26 cellular contexts compared by ENCODE assay signal in the genomic region with DNA sequence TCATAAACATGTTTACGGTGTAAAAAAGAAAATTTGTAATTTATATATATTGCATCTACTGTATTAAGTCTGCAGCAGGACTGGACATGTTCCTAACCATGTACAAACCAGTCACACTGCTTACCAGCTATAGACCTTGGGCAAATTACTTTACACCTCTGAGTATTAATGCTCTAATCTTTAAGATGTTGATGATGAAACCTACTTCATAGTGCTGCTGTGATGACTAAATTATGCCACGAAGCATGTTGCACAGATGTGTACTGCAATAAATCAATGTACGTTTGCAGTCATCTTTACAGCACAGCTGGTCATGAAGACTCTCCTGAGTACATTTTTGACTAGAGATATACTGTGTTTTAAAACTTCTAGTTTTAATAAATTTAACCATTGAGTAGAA. TPM values are rescaled to one million over a fixed set of nuclear protein-coding genes. Genes with fewer than 3 reads are reported as not detected.
DNase-seq lines count a peak whose midpoint lies in the region; ATAC-seq, FAIRE-seq and TF ChIP-seq lines count a peak whose summit lies in the region.
"Had no signal": no experiment of that assay in that cellular context is flagged by ENCODE, and none has a peak within 500 bp of the region (broad histone marks: within the 10 kb centered on the region; RNA-seq: fewer than 3 reads in every experiment).

No MANE protein-coding gene starts in this region.

- no peaks in the 10 kb centered on the region for H3K4me1 ChIP-seq in keratinocyte (ENCODE audit: control insufficient read depth, extremely low read depth, insufficient read depth, low read length)
- H3K4me1 ChIP-seq in lower lobe of right lung, result no peaks in the 10 kb centered on the region
- H3K4me1 ChIP-seq in suprapubic skin, result peaks cover 14% of the 10 kb centered on the region

- intact Hi-C loops in lower lobe of right lung (cut with DNase I), result no loop called here

- H3K9me3 ChIP-seq in keratinocyte (ENCODE audit: control insufficient read depth, low read depth, low read length), result no peaks in the 10 kb centered on the region
- no peaks in the 10 kb centered on the region for H3K9me3 ChIP-seq in lower lobe of right lung
- H3K9me3 ChIP-seq in suprapubic skin, result no peaks in the 10 kb centered on the region
- H3K9me3 ChIP-seq: BE2C, HAP-1 had no signal

- H3K27ac ChIP-seq in epithelial cell of prostate (no peak overlapping the region), keratinocyte (ENCODE audit: control insufficient read depth, insufficient read depth, low read length) (no peak overlapping the region), lower lobe of right lung (no peak overlapping the region), suprapubic skin (no peak overlapping the region)
- H3K27ac ChIP-seq: 22Rv1, PC-9 had no signal

- dilution Hi-C loops in keratinocyte (cut with MboI; ENCODE audit: extremely low pct_ligation_motif_present, low sequenced_read_pairs), result no loop called here

- 54% methylated on average over 3 of the region's 3 CpGs for WGBS in suprapubic skin

- no peak for FAIRE-seq in keratinocyte (lab: Jason Lieb, UNC)
- FAIRE-seq: G401.6, GM12878 had no signal

- no peaks in the 10 kb centered on the region for H4K20me1 ChIP-seq in keratinocyte (ENCODE audit: control insufficient read depth, extremely low read depth, insufficient read depth, low read length)

- no peak overlapping the region for H3K4me2 ChIP-seq in keratinocyte (ENCODE audit: control insufficient read depth, extremely low read depth, insufficient read depth, low read depth, low read length)
- H3K4me2 ChIP-seq: PC-9 had no signal

- no peaks in the 10 kb centered on the region for H3K36me3 ChIP-seq in keratinocyte (ENCODE audit: control insufficient read depth in 2 of 2, extremely low read depth in 1 of 2, insufficient read depth in 2 of 2, low read length in 2 of 2)
- H3K36me3 ChIP-seq in lower lobe of right lung, result no peaks in the 10 kb centered on the region
- H3K36me3 ChIP-seq in suprapubic skin, result no peaks in the 10 kb centered on the region
- H3K36me3 ChIP-seq: BE2C, HAP-1 had no signal

- H3K27me3 ChIP-seq in keratinocyte (ENCODE audit: control insufficient read depth, extremely low read depth, insufficient read depth, low read length), result no peaks in the 10 kb centered on the region
- no peaks in the 10 kb centered on the region for H3K27me3 ChIP-seq in lower lobe of right lung (ENCODE audit: low read depth)
- no peaks in the 10 kb centered on the region for H3K27me3 ChIP-seq in suprapubic skin
- H3K27me3 ChIP-seq: BE2C had no signal

- no peak for TF ChIP-seq EP300 in suprapubic skin (IDR thresholded peaks at IDR 0.05)

- no peak for TF ChIP-seq POLR2A in suprapubic skin (IDR thresholded peaks at IDR 0.05)

- H3K4me3 ChIP-seq in keratinocyte (ENCODE audit: control insufficient read depth in 2 of 3, extremely low read depth in 1 of 3, insufficient read depth in 2 of 3, low read depth in 1 of 3, low read length in 3 of 3) (no peak overlapping the region), lower lobe of right lung (no peak overlapping the region), suprapubic skin (no peak overlapping the region)
- H3K4me3 ChIP-seq: GM12878, HAP-1, PC-9 had no signal

- ATAC-seq in lower lobe of right lung, result no peak
- ATAC-seq: GM12878 had no signal

- DNase-seq in DMS 273 (lab: John Stamatoyannopoulos, UW; ENCODE audit: unreplicated experiment), result peak; percentile 51
- no peak for DNase-seq in DMS 273 treated with DMSO at 0.1 percent for 48 hours (lab: John Stamatoyannopoulos, UW)
- DNase-seq in epithelial cell of prostate (ENCODE audit: low read depth, low spot score), result peak; percentile 60
- peak; percentile 25 for DNase-seq in keratinocyte (ENCODE audit: low read depth, low spot score)
- no peak for DNase-seq in lower lobe of right lung
- no peak for DNase-seq in suprapubic skin (ENCODE audit: low spot score in 2 of 2)
- DNase-seq in SKM-1 treated with dmso at 0.1 percent for 144 hours (lab: John Stamatoyannopoulos, UW; ENCODE audit: unreplicated experiment), result no peak
- DNase-seq: BE2C; CD8-positive, alpha-beta memory T cell; GOT3; KBM-7; MM.1S; NCI-H1417; NCI-H1694; NCI-H2029 treated with DMSO at 0.1 percent for 48 hours; NCI-H446 treated with DMSO at 0.1 percent for 48 hours; PC-9; SHP77 had no signal

- H3K79me2 ChIP-seq in keratinocyte (ENCODE audit: control insufficient read depth, insufficient read depth, low read length), result no peaks in the 10 kb centered on the region

- H3K9me1 ChIP-seq in keratinocyte (ENCODE audit: control insufficient read depth, extremely low read depth, insufficient read depth, low read length), result no peaks in the 10 kb centered on the region

- TF ChIP-seq CTCF in keratinocyte (optimal IDR thresholded peaks at IDR 0.05 in 1 of 3, IDR thresholded peaks at IDR 0.05 in 1 of 3, conservative IDR thresholded peaks at IDR 0.05 in 1 of 3; ENCODE audit: extremely low read depth in 1 of 3, insufficient read depth in 2 of 3, low read length in 3 of 3) (no peak), lower lobe of right lung (IDR thresholded peaks at IDR 0.05) (no peak), suprapubic skin (IDR thresholded peaks at IDR 0.05) (no peak)

- H3K9ac ChIP-seq in keratinocyte (ENCODE audit: control insufficient read depth, extremely low read depth, insufficient read depth, low read length), result no peak overlapping the region

- no peak overlapping the region for H2AFZ ChIP-seq in keratinocyte (ENCODE audit: control insufficient read depth, low read length)
- H2AFZ ChIP-seq: PC-9 had no signal

RNA-seq across cellular contexts. Expression of a gene that starts 42.6 kb away (rescaled TPM):
- 0.19 to 0.67 TPM (median 0.55 TPM) in 3 replicates for polyA plus RNA-seq in keratinocyte
- polyA plus RNA-seq in keratinocyte (2011; ENCODE audit: low read depth), result 1.5 TPM
- 0.39 and 0.49 TPM in 2 replicates for polyA plus RNA-seq in keratinocyte (2011; cell fraction: cytosol; rRNA removed)
- 0.39 and 0.49 TPM in 2 replicates for polyA plus RNA-seq in keratinocyte (2011; cell fraction: nucleus; rRNA removed)
- 0.17 and 0.58 TPM in 2 replicates for polyA plus RNA-seq in keratinocyte (2012; ENCODE audit: low replicate concordance)
- 0.39 to 1.8 TPM (median 1.1 TPM) in 3 replicates for polyA minus RNA-seq in keratinocyte
- 1.5 TPM for polyA minus RNA-seq in keratinocyte (2011; cell fraction: cytosol; rRNA and poly(A)+ RNA removed)
- 1.1 and 5.7 TPM in 2 replicates for polyA minus RNA-seq in keratinocyte (2011; cell fraction: nucleus; rRNA and poly(A)+ RNA removed)
- 6.1 TPM for total RNA-seq in lower lobe of right lung
- total RNA-seq in suprapubic skin, result 10 to 100 TPM in 2 of 4 donors, 1 to 10 TPM in 2; 7.2 to 22.8 (median 14.4) TPM
- total RNA-seq: Daoy, PC-9, RPMI7951 had no signal

RNA-seq across cellular contexts. Expression of a gene that starts 42.8 kb away (rescaled TPM):
- polyA plus RNA-seq in keratinocyte, result 0.11 to 0.61 TPM (median 0.31 TPM) in 3 replicates
- not detected for polyA plus RNA-seq in keratinocyte (2011; ENCODE audit: low read depth)
- polyA plus RNA-seq in keratinocyte (2011; cell fraction: cytosol; rRNA removed), result 0.12 and 0.19 TPM in 2 replicates
- polyA plus RNA-seq in keratinocyte (2011; cell fraction: nucleus; rRNA removed), result 0.13 and 0.41 TPM in 2 replicates
- 0.44 TPM in 1 of 2 replicates, not detected in the other for polyA plus RNA-seq in keratinocyte (2012; ENCODE audit: low replicate concordance)
- not detected in 3 replicates for polyA minus RNA-seq in keratinocyte
- polyA minus RNA-seq in keratinocyte (2011; cell fraction: cytosol; rRNA and poly(A)+ RNA removed), result not detected
- polyA minus RNA-seq in keratinocyte (2011; cell fraction: nucleus; rRNA and poly(A)+ RNA removed), result 2.3 TPM in 1 of 2 replicates, not detected in the other
- total RNA-seq in lower lobe of right lung, result 5.5 TPM
- 1 to 10 TPM; 1.1 to 2.3 (median 2.0) TPM for total RNA-seq in suprapubic skin
- total RNA-seq: CD8-positive, alpha-beta memory T cell; Daoy; GM12878; PC-9; RPMI7951; SK-MEL-5 had no signal
- polyA plus RNA-seq: CD14-positive monocyte; CD8-positive, alpha-beta memory T cell; GM12878 had no signal

Comparison
In these comparisons a context has a peak if more than half of its experiments do, and no peak if none do; other contexts are left out.
1. DNase-seq: peak in DMS 273 (single experiment), epithelial cell of prostate (single experiment) and keratinocyte (single experiment); none in DMS 273 treated with DMSO at 0.1 percent for 48 hours (single experiment), lower lobe of right lung (single experiment), suprapubic skin (0 of 2) and SKM-1 treated with dmso at 0.1 percent for 144 hours (single experiment).